18 cellular contexts compared by ENCODE assay signal in genomic region chr1:103448560-103448959, GRCh38.
DNase-seq lines count a peak whose midpoint lies in the region; ATAC-seq, FAIRE-seq and TF ChIP-seq lines count a peak whose summit lies in the region.
"Had no signal": no experiment of that assay in that cellular context is flagged by ENCODE, and none has a peak within 500 bp of the region (broad histone marks: within the 10 kb centered on the region; RNA-seq: fewer than 3 reads in every experiment).

No MANE protein-coding gene starts in this region.

- no TSS peak for BruUV-seq in endothelial cell of umbilical vein (replicated peaks; lab: Mats Ljungman, UMichigan)

- FAIRE-seq in endothelial cell of umbilical vein (lab: Jason Lieb, UNC) = peak; percentile 56
- FAIRE-seq: GM12878, HepG2 had no signal

- CTCF ChIA-PET in endothelial cell of umbilical vein (lab: Charles Lee) = interaction anchor here (1.3 to 3.5 kb wide), 2 partner anchors 8 to 13 kb away, joined by 3 to 19 read pairs; no protein-coding TSS in a partner anchor
- CTCF ChIA-PET in activated CD4-positive, alpha-beta memory T cell treated with anti-CD3 and anti-CD28 coated beads for 36 hours (lab: Charles Lee) = interaction anchor here (0.6 to 1.3 kb wide), 2 partner anchors 13 to 592 kb away, joined by 3 to 6 read pairs; no protein-coding TSS in a partner anchor
- CTCF ChIA-PET in CD4-positive, alpha-beta memory T cell (lab: Charles Lee; ENCODE audit: partially characterized antibody) = interaction anchor here (1.1 to 1.4 kb wide), 2 partner anchors 13 to 16 kb away, joined by 3 to 9 read pairs; no protein-coding TSS in a partner anchor

- H3K4me3 ChIP-seq in GM12865 (ENCODE audit: low read depth, low read length) (no peak overlapping the region), NB4 (ENCODE audit: low read depth, low read length) (no peak overlapping the region), endothelial cell of umbilical vein (replicated peaks in 1 of 3; ENCODE audit: insufficient read depth in 1 of 3, low read depth in 1 of 3, low read length in 3 of 3) (no peak overlapping the region)
- H3K4me3 ChIP-seq in CD4-positive, alpha-beta memory T cell (ENCODE audit: low read length in 2 of 2) = no peak overlapping the region
- H3K4me3 ChIP-seq: body of pancreas, coronary artery, GM12878, hepatocyte, MG63 had no signal

- H3K9ac ChIP-seq in endothelial cell of umbilical vein (replicated peaks; ENCODE audit: extremely low read depth, insufficient read depth, low read length) = no peak overlapping the region

- H3K27ac ChIP-seq in endothelial cell of umbilical vein (ENCODE audit: insufficient read depth, low read depth, low read length) = no peak overlapping the region
- H3K27ac ChIP-seq in CD4-positive, alpha-beta memory T cell (ENCODE audit: low read depth, low read length) = no peak overlapping the region
- H3K27ac ChIP-seq: body of pancreas, coronary artery, hepatocyte had no signal

- H3K9me1 ChIP-seq in endothelial cell of umbilical vein (replicated peaks; ENCODE audit: control insufficient read depth, extremely low read depth, insufficient read depth, low read length) = no peaks in the 10 kb centered on the region

- no peak overlapping the region for H3K4me2 ChIP-seq in endothelial cell of umbilical vein (ENCODE audit: insufficient read depth, low read length)
- H3K4me2 ChIP-seq: hepatocyte had no signal

- H3K27me3 Mint-ChIP-seq in activated CD4-positive, alpha-beta memory T cell treated with anti-CD3 and anti-CD28 coated beads for 36 hours = no peaks in the 10 kb centered on the region
- H3K27me3 Mint-ChIP-seq in CD4-positive, alpha-beta memory T cell = peaks cover 0 to 2% of the 10 kb centered on the region in 2 donors

- POLR2A ChIA-PET in endothelial cell of umbilical vein (lab: Charles Lee) = no interaction called here
- POLR2A ChIA-PET in activated CD4-positive, alpha-beta memory T cell treated with anti-CD3 and anti-CD28 coated beads for 36 hours (lab: Charles Lee) = no interaction called here
- POLR2A ChIA-PET in CD4-positive, alpha-beta memory T cell (lab: Charles Lee; ENCODE audit: partially characterized antibody) = no interaction called here

- TF ChIP-seq POLR2A in NB4 (IDR thresholded peaks at IDR 0.05; ENCODE audit: extremely low read depth, insufficient read length) = no peak
- TF ChIP-seq POLR2A in endothelial cell of umbilical vein (IDR thresholded peaks at IDR 0.05; ENCODE audit: low read depth, low read length) = no peak

- no peak overlapping the region for H2AFZ ChIP-seq in endothelial cell of umbilical vein (ENCODE audit: low read depth, low read length)
- H2AFZ ChIP-seq: hepatocyte had no signal

- no peaks in the 10 kb centered on the region for H3K9me3 Mint-ChIP-seq in activated CD4-positive, alpha-beta memory T cell treated with anti-CD3 and anti-CD28 coated beads for 36 hours
- no peaks in the 10 kb centered on the region for H3K9me3 Mint-ChIP-seq in CD4-positive, alpha-beta memory T cell

- H3K27ac Mint-ChIP-seq in activated CD4-positive, alpha-beta memory T cell treated with anti-CD3 and anti-CD28 coated beads for 36 hours = no peak overlapping the region
- H3K27ac Mint-ChIP-seq in CD4-positive, alpha-beta memory T cell = no peak overlapping the region

- no peaks in the 10 kb centered on the region for H3K4me1 ChIP-seq in endothelial cell of umbilical vein (ENCODE audit: control insufficient read depth, extremely low read depth, insufficient read depth, low read length)
- no peaks in the 10 kb centered on the region for H3K4me1 ChIP-seq in CD4-positive, alpha-beta memory T cell (ENCODE audit: insufficient read depth, low read length)
- H3K4me1 ChIP-seq: body of pancreas had no signal

- dilution Hi-C loops in endothelial cell of umbilical vein (cut with MboI; ENCODE audit: extremely low pct_ligation_motif_present, low sequenced_read_pairs) = no loop called here

- no peaks in the 10 kb centered on the region for H3K36me3 Mint-ChIP-seq in activated CD4-positive, alpha-beta memory T cell treated with anti-CD3 and anti-CD28 coated beads for 36 hours
- no peaks in the 10 kb centered on the region for H3K36me3 Mint-ChIP-seq in CD4-positive, alpha-beta memory T cell

- TF ChIP-seq CTCF in GM12865 (IDR thresholded peaks at IDR 0.05; ENCODE audit: insufficient read depth, low read depth, low read length, missing control alignments) (no peak), NB4 (IDR thresholded peaks at IDR 0.05; ENCODE audit: low read depth, low read length) (no peak), endothelial cell of umbilical vein (IDR thresholded peaks at IDR 0.05; ENCODE audit: extremely low read depth in 1 of 2, insufficient read depth in 1 of 2, low read depth in 1 of 2, low read length in 2 of 2) (no peak)

- H4K20me1 ChIP-seq in endothelial cell of umbilical vein (replicated peaks; ENCODE audit: control insufficient read depth, extremely low read depth, insufficient read depth, low read length) = no peaks in the 10 kb centered on the region

- H3K4me1 Mint-ChIP-seq in activated CD4-positive, alpha-beta memory T cell treated with anti-CD3 and anti-CD28 coated beads for 36 hours (ENCODE audit: low read depth) = peaks cover 5% of the 10 kb centered on the region
- peaks cover 0 to 3% (median 0%) of the 10 kb centered on the region in 4 donors for H3K4me1 Mint-ChIP-seq in CD4-positive, alpha-beta memory T cell

- ATAC-seq in GM21786 (IDR thresholded peaks at IDR 0.05; ENCODE audit: unreplicated experiment) = peak; percentile 61
- ATAC-seq: activated CD4-positive, CD25-positive, alpha-beta regulatory T cell treated with anti-CD3 and anti-CD28 coated beads, Interleukin-2, amount 50 U/mL, for 24 hours; body of pancreas; GM12878; HepG2 had no signal

- H3K36me3 ChIP-seq in endothelial cell of umbilical vein (ENCODE audit: control insufficient read depth in 2 of 2, extremely low read depth in 1 of 2, insufficient read depth in 2 of 2, low read length in 2 of 2) = no peaks in the 10 kb centered on the region
- H3K36me3 ChIP-seq in CD4-positive, alpha-beta memory T cell (ENCODE audit: insufficient read depth, low read length) = no peaks in the 10 kb centered on the region
- H3K36me3 ChIP-seq: MG63 had no signal

- DNase-seq in GM12865 (ENCODE audit: low read depth) (peak; percentile 12), NB4 (ENCODE audit: low read depth) (peak; percentile 3), endothelial cell of umbilical vein (ENCODE audit: low read depth, low spot score) (no peak), HCEC 1CT (no peak), amygdala (lab: John Stamatoyannopoulos, UW) (no peak)
- no peak for DNase-seq in activated CD4-positive, alpha-beta memory T cell treated with anti-CD3 and anti-CD28 coated beads for 36 hours
- DNase-seq in CD4-positive, alpha-beta memory T cell = no peak
- DNase-seq: body of pancreas, MG63, NCI-H2081 treated with DMSO at 0.1 percent for 48 hours, NCI-H510A treated with DMSO at 0.1 percent for 48 hours, SHP77 treated with DMSO at 0.1 percent for 48 hours had no signal

- intact Hi-C loops in endothelial cell of umbilical vein (cut with micrococcal nuclease) = no loop called here
- intact Hi-C loops in activated CD4-positive, alpha-beta memory T cell treated with anti-CD3 and anti-CD28 coated beads for 36 hours (cut with micrococcal nuclease) = no loop called here
- intact Hi-C loops in CD4-positive, alpha-beta memory T cell (cut with micrococcal nuclease) = no loop called here

- no peaks in the 10 kb centered on the region for H3K79me2 ChIP-seq in endothelial cell of umbilical vein (ENCODE audit: control insufficient read depth, insufficient read depth, low read length)
- H3K79me2 ChIP-seq: hepatocyte had no signal

- no peaks in the 10 kb centered on the region for H3K9me3 ChIP-seq in endothelial cell of umbilical vein (replicated peaks; ENCODE audit: control insufficient read depth, insufficient read depth, low read length)
- H3K9me3 ChIP-seq in CD4-positive, alpha-beta memory T cell (ENCODE audit: control insufficient read depth in 1 of 2, low read length in 2 of 2) = no peaks in the 10 kb centered on the region
- H3K9me3 ChIP-seq: body of pancreas, MG63 had no signal

- H3K27me3 ChIP-seq in endothelial cell of umbilical vein (ENCODE audit: control insufficient read depth in 2 of 2, insufficient read depth in 2 of 2, low read length in 2 of 2) = no peaks in the 10 kb centered on the region
- no peaks in the 10 kb centered on the region for H3K27me3 ChIP-seq in CD4-positive, alpha-beta memory T cell (ENCODE audit: insufficient read depth, low read length)
- H3K27me3 ChIP-seq: body of pancreas, hepatocyte, MG63 had no signal

- H3K4me3 Mint-ChIP-seq in activated CD4-positive, alpha-beta memory T cell treated with anti-CD3 and anti-CD28 coated beads for 36 hours = no peak overlapping the region
- no peak overlapping the region for H3K4me3 Mint-ChIP-seq in CD4-positive, alpha-beta memory T cell

TF ChIP-seq in endothelial cell of umbilical vein, 7 proteins besides CTCF, POLR2A, EP300 and RAD21:
- TF ChIP-seq EZH2 (IDR thresholded peaks at IDR 0.05; ENCODE audit: borderline replicate concordance, low read depth, low read length, severe bottlenecking) (no peak), JUN (IDR thresholded peaks at IDR 0.05; ENCODE audit: borderline replicate concordance, insufficient read depth, insufficient read length, low read depth) (no peak), POLR2AphosphoS5 (IDR thresholded peaks at IDR 0.05; ENCODE audit: insufficient read depth, low read depth, low read length) (no peak), MAX (IDR thresholded peaks at IDR 0.05; ENCODE audit: insufficient read depth, insufficient read length) (no peak), MYC (IDR thresholded peaks at IDR 0.05; ENCODE audit: low read depth, low read length) (no peak), GATA2 (IDR thresholded peaks at IDR 0.05; ENCODE audit: insufficient read depth, insufficient read length, low read depth, low read length) (no peak), FOS (IDR thresholded peaks at IDR 0.05; ENCODE audit: borderline replicate concordance, insufficient read depth, low read length) (no peak)

Comparison
In these comparisons a context has a peak if more than half of its experiments do, and no peak if none do; other contexts are left out.
1. DNase-seq: peak in GM12865 (single experiment) and NB4 (single experiment); none in endothelial cell of umbilical vein (single experiment), HCEC 1CT (single experiment), activated CD4-positive, alpha-beta memory T cell treated with anti-CD3 and anti-CD28 coated beads for 36 hours (single experiment), CD4-positive, alpha-beta memory T cell (0 of 5) and amygdala (0 of 56).